ENCODE assay signal across 27 cellular contexts in genomic region chr6:33704215-33704817, GRCh38. TPM values are rescaled to one million over a fixed set of nuclear protein-coding genes. Genes with fewer than 3 reads are reported as not detected.
DNase-seq lines count a peak whose midpoint lies in the region; ATAC-seq and TF ChIP-seq lines count a peak whose summit lies in the region.
"Had no signal": no experiment of that assay in that cellular context is flagged by ENCODE, and none has a peak within 500 bp of the region (broad histone marks: within the 10 kb centered on the region; RNA-seq: fewer than 3 reads in every experiment).

No MANE protein-coding gene starts in this region.

- H3K4me1 Mint-ChIP-seq in T-helper 17 cell (peaks cover 15% of the 10 kb centered on the region), progenitor cell of endocrine pancreas (ENCODE audit: low read depth) (peaks cover 15% of the 10 kb centered on the region)
- peaks cover 19 to 25% (median 21%) of the 10 kb centered on the region in 3 donors for H3K4me1 Mint-ChIP-seq in CD8-positive, alpha-beta memory T cell

- WGBS in esophagus, 2 donors, result 83 to 90% methylated on average over 9 of the region's 9 CpGs

- no peak for TF ChIP-seq CTCF in HEK293 (tag by site-specific recombination; IDR thresholded peaks at IDR 0.05)
- no peak for TF ChIP-seq CTCF in progenitor cell of endocrine pancreas (IDR thresholded peaks at IDR 0.05; ENCODE audit: unreplicated experiment)

- H3K27ac ChIP-seq in HEK293 (ENCODE audit: extremely low read depth, low read depth, low read length), result no peak overlapping the region
- peak overlapping the region; percentile 58 to 85 for H3K27ac ChIP-seq in esophagus (ENCODE audit: low read depth in 2 of 2, low read length in 1 of 2)
- H3K27ac ChIP-seq in CD8-positive, alpha-beta memory T cell (ENCODE audit: low read depth, low read length), result no peak overlapping the region
- H3K27ac ChIP-seq: ascending aorta, pancreas, tibial nerve had no signal

- no peaks in the 10 kb centered on the region for H3K9me3 Mint-ChIP-seq in progenitor cell of endocrine pancreas (ENCODE audit: low read depth)
- H3K9me3 Mint-ChIP-seq in CD8-positive, alpha-beta memory T cell, result no peaks in the 10 kb centered on the region
- H3K9me3 Mint-ChIP-seq: activated B cell treated with CpG ODN at 0.5 μM for 24 hours; activated naive CD8-positive, alpha-beta T cell treated with anti-CD3 and anti-CD28 coated beads for 36 hours; dendritic cell treated with granulocyte-macrophage colony-stimulating factor and Interleukin-4, amounts not matched to agents 40 ng/mL and 50 ng/mL, for 4 days; natural killer cell treated with Interleukin-12 subunit alpha and Interleukin-12 subunit beta and Interleukin-15 and Interleukin-18, amount 100 ng/mL, for 72 hours had no signal

- H3K4me3 ChIP-seq in HEK293 (ENCODE audit: low read depth, low read length) (no peak overlapping the region), esophagus (ENCODE audit: low read depth in 1 of 2, low read length in 2 of 2) (no peak overlapping the region)
- H3K4me3 ChIP-seq in CD8-positive, alpha-beta memory T cell (ENCODE audit: low read length), result no peak overlapping the region
- H3K4me3 ChIP-seq: ascending aorta, pancreas, smooth muscle cell, tibial nerve had no signal

- H3K27ac Mint-ChIP-seq in T-helper 17 cell (peak overlapping the region; percentile 19), progenitor cell of endocrine pancreas (peak overlapping the region; percentile 6)
- peak overlapping the region in 2 of 8 donors; percentile 54 to 84 for H3K27ac Mint-ChIP-seq in CD8-positive, alpha-beta memory T cell
- H3K27ac Mint-ChIP-seq: activated B cell treated with CpG ODN at 0.5 μM for 24 hours; activated naive CD8-positive, alpha-beta T cell treated with anti-CD3 and anti-CD28 coated beads for 36 hours; dendritic cell treated with granulocyte-macrophage colony-stimulating factor and Interleukin-4, amounts not matched to agents 40 ng/mL and 50 ng/mL, for 4 days had no signal

- POLR2A ChIA-PET in HEK293 (lab: Yijun Ruan, JAX), result interaction anchor here (1.1 to 1.8 kb wide), 2 partner anchors 11 to 82 kb away, joined by 3 to 4 read pairs; no protein-coding TSS in a partner anchor
- POLR2A ChIA-PET in CD8-positive, alpha-beta memory T cell (lab: Charles Lee), result no interaction called here

- H3K27me3 ChIP-seq in esophagus (ENCODE audit: control insufficient read depth in 1 of 2, insufficient read depth in 2 of 2, low read length in 2 of 2), result no peaks in the 10 kb centered on the region
- no peaks in the 10 kb centered on the region for H3K27me3 ChIP-seq in CD8-positive, alpha-beta memory T cell (ENCODE audit: insufficient read depth, low read length, poor library complexity, severe bottlenecking)
- H3K27me3 ChIP-seq: ascending aorta, pancreas, tibial nerve had no signal

- H3K36me3 Mint-ChIP-seq in T-helper 17 cell (ENCODE audit: low read depth) (peaks cover 3% of the 10 kb centered on the region), progenitor cell of endocrine pancreas (ENCODE audit: insufficient read depth) (peaks cover 6% of the 10 kb centered on the region)
- peaks cover 0 to 47% (median 4%) of the 10 kb centered on the region in 3 donors for H3K36me3 Mint-ChIP-seq in CD8-positive, alpha-beta memory T cell

- DNase-seq in T-helper 17 cell (no peak), progenitor cell of endocrine pancreas (ENCODE audit: low spot score, unreplicated experiment) (no peak), kidney tubule cell (ENCODE audit: low spot score) (no peak), mesenteric fat pad (ENCODE audit: low spot score) (no peak)
- DNase-seq in CD8-positive, alpha-beta memory T cell, result no peak
- DNase-seq: activated B cell treated with CpG ODN at 0.5 μM for 24 hours; activated CD4-positive, alpha-beta T cell treated with anti-CD3 and anti-CD28 coated beads, Interleukin-2, amount 50 U/mL, for 1 hour; activated CD8-positive, alpha-beta memory T cell treated with anti-CD3 and anti-CD28 coated beads, Interleukin-2, amount 50 U/mL, for 48 hours; activated naive CD8-positive, alpha-beta T cell treated with anti-CD3 and anti-CD28 coated beads for 36 hours; C1 segment of cervical spinal cord; Caco-2; DND-41; HCEC 1CT; NCI-H1436; pancreas; stimulated activated CD4-positive, alpha-beta T cell treated with anti-CD3 and anti-CD28 coated beads, Interleukin-2, amount 100 ng/mL, for 24 hours; T1000 had no signal

- H3K27me3 Mint-ChIP-seq in T-helper 17 cell (no peaks in the 10 kb centered on the region), progenitor cell of endocrine pancreas (no peaks in the 10 kb centered on the region)
- no peaks in the 10 kb centered on the region for H3K27me3 Mint-ChIP-seq in CD8-positive, alpha-beta memory T cell
- H3K27me3 Mint-ChIP-seq: activated B cell treated with CpG ODN at 0.5 μM for 24 hours; activated naive CD8-positive, alpha-beta T cell treated with anti-CD3 and anti-CD28 coated beads for 36 hours; dendritic cell treated with granulocyte-macrophage colony-stimulating factor and Interleukin-4, amounts not matched to agents 40 ng/mL and 50 ng/mL, for 4 days; natural killer cell treated with Interleukin-12 subunit alpha and Interleukin-12 subunit beta and Interleukin-15 and Interleukin-18, amount 100 ng/mL, for 72 hours had no signal

- H3K4me3 Mint-ChIP-seq in T-helper 17 cell (no peak overlapping the region), progenitor cell of endocrine pancreas (ENCODE audit: low read depth) (no peak overlapping the region)
- no peak overlapping the region for H3K4me3 Mint-ChIP-seq in CD8-positive, alpha-beta memory T cell
- H3K4me3 Mint-ChIP-seq: activated B cell treated with CpG ODN at 0.5 μM for 24 hours; activated naive CD8-positive, alpha-beta T cell treated with anti-CD3 and anti-CD28 coated beads for 36 hours; dendritic cell treated with granulocyte-macrophage colony-stimulating factor and Interleukin-4, amounts not matched to agents 40 ng/mL and 50 ng/mL, for 4 days; natural killer cell treated with Interleukin-12 subunit alpha and Interleukin-12 subunit beta and Interleukin-15 and Interleukin-18, amount 100 ng/mL, for 72 hours had no signal

- CTCF ChIA-PET in HEK293 (lab: Yijun Ruan, JAX), result interaction anchor here (0.5 to 4.8 kb wide), 7 partner anchors 11 to 524 kb away, joined by 3 to 93 read pairs (median 3); no protein-coding TSS in a partner anchor
- CTCF ChIA-PET in CD8-positive, alpha-beta memory T cell (lab: Charles Lee), result no interaction called here

- no peak for ATAC-seq in T-helper 17 cell
- ATAC-seq: natural killer cell treated with Interleukin-12 subunit alpha and Interleukin-12 subunit beta and Interleukin-15 and Interleukin-18, amount 100 ng/mL, for 72 hours; pancreas; Right ventricle myocardium inferior had no signal

- H3K9me3 ChIP-seq in HEK293 (ENCODE audit: control insufficient read depth, insufficient read depth, low read depth, low read length) (no peaks in the 10 kb centered on the region), T-helper 17 cell (ENCODE audit: control insufficient read depth, low read length, poor library complexity, severe bottlenecking) (no peaks in the 10 kb centered on the region), esophagus (ENCODE audit: control insufficient read depth in 2 of 2, insufficient read depth in 1 of 2, low read depth in 1 of 2, low read length in 1 of 2) (no peaks in the 10 kb centered on the region)
- H3K9me3 ChIP-seq in CD8-positive, alpha-beta memory T cell (ENCODE audit: low read length), result no peaks in the 10 kb centered on the region
- H3K9me3 ChIP-seq: ascending aorta, Caco-2, pancreas, tibial nerve had no signal

- H3K36me3 ChIP-seq in HEK293 (ENCODE audit: control insufficient read depth in 2 of 2, insufficient read depth in 1 of 2, low read length in 2 of 2) (peaks cover 5 to 57% of the 10 kb centered on the region in 2 experiments; a peak in 2 of 3 replicates), esophagus (ENCODE audit: control insufficient read depth in 2 of 2, insufficient read depth in 2 of 2, low read length in 1 of 2) (peaks cover 2 to 4% of the 10 kb centered on the region in 2 donors)
- H3K36me3 ChIP-seq in CD8-positive, alpha-beta memory T cell (ENCODE audit: insufficient read depth, low read length), result peaks cover 3% of the 10 kb centered on the region
- H3K36me3 ChIP-seq: pancreas had no signal

- H3K4me1 ChIP-seq in HEK293 (ENCODE audit: control insufficient read depth, insufficient read depth, low read length) (0 out of 2 replicates have a peak, but pooled peaks cover 2% of the 10 kb centered on the region), esophagus (ENCODE audit: control insufficient read depth in 2 of 2, insufficient read depth in 2 of 2, low read length in 1 of 2) (peaks cover 0 to 4% of the 10 kb centered on the region in 2 donors)
- H3K4me1 ChIP-seq in CD8-positive, alpha-beta memory T cell (ENCODE audit: insufficient read depth, low read length), result peaks cover 7% of the 10 kb centered on the region
- H3K4me1 ChIP-seq: ascending aorta, Caco-2, pancreas had no signal

TF ChIP-seq in HEK293, 187 proteins besides CTCF, POLR2A, EP300 and RAD21 (continues in another document):
- TF ChIP-seq SALL2 (tag by site-specific recombination; IDR thresholded peaks at IDR 0.05; ENCODE audit: borderline replicate concordance), result no peak
- no peak for TF ChIP-seq ZSCAN16 (tag by site-specific recombination; IDR thresholded peaks at IDR 0.05)
- TF ChIP-seq ZNF37A (tag by site-specific recombination; IDR thresholded peaks at IDR 0.05), result no peak
- TF ChIP-seq ZNF560 (tag by site-specific recombination; IDR thresholded peaks at IDR 0.05; ENCODE audit: borderline replicate concordance), result no peak

RNA-seq across cellular contexts. Expression of gene UQCC2, which starts 7.2 kb away (rescaled TPM):
- 10 to 100 TPM; 17.3 to 19.8 TPM for total RNA-seq in T-helper 17 cell
- polyA plus RNA-seq in esophagus, result 10 to 100 TPM; 56.1 to 93.7 TPM
- 97.2 and 99.4 TPM in 2 replicates for total RNA-seq in progenitor cell of endocrine pancreas
- total RNA-seq in mesenteric fat pad, result 47.0 TPM
- total RNA-seq in CD8-positive, alpha-beta memory T cell, result 100 to 1,000 TPM; 150 to 157 TPM
- polyA plus RNA-seq in CD8-positive, alpha-beta memory T cell, result 46.7 TPM

RNA-seq across cellular contexts. Expression of gene IP6K3, which starts 42.4 kb away (rescaled TPM):
- not detected for total RNA-seq in T-helper 17 cell
- polyA plus RNA-seq in esophagus, result under 1 TPM; 0.65 to 0.96 TPM
- total RNA-seq in progenitor cell of endocrine pancreas, result 0.14 and 0.29 TPM in 2 replicates
- total RNA-seq in mesenteric fat pad, result 0.13 TPM
- total RNA-seq in CD8-positive, alpha-beta memory T cell, result not detected
- not detected for polyA plus RNA-seq in CD8-positive, alpha-beta memory T cell
- total RNA-seq: activated B cell treated with CpG ODN at 0.5 μM for 24 hours; activated naive CD8-positive, alpha-beta T cell treated with anti-CD3 and anti-CD28 coated beads for 36 hours; ascending aorta; mononuclear cell; natural killer cell treated with Interleukin-12 subunit alpha and Interleukin-12 subunit beta and Interleukin-15 and Interleukin-18, amount 100 ng/mL, for 72 hours; NCI-H460 had no signal

Comparison
In these comparisons a context has a peak if more than half of its experiments do, and no peak if none do; other contexts are left out.
1. H3K27ac ChIP-seq: peak in esophagus (2 of 2); none in HEK293 (single experiment) and CD8-positive, alpha-beta memory T cell (single experiment).